In the genomic region with DNA sequence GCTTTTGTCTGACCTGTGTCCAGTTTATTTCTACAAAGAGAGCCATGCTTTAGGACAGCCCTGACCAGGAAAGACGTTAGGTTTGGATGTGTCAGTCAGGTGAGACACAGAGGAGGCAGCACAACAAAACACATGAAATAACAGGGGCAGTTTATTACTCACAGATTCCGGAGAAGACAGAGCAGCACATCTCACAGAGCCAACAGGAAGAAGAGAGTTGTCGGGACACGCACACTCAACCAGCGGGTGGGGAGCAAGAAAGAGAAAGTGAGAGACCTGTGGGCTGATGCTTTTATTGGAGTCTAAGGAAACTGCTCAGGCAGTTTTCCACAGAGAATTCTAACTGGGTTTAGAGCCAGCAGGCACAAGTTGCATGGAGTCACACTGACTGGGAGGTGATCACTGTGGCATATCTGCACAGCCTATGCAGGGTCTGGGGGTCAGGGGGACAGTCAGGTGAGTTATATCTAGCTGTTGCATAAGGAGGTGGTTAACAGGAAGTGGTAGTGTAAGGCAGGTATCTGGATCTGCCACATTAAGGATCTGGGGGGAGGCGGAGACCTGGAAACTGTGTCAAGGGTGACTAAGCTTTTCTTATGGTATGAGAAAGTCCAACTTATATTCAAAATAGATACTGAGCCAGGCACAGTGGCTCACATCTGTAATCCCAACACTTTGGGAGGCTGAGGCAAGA, we compare ENCODE assay signal across 24 cellular contexts. TPM values are rescaled to one million over a fixed set of nuclear protein-coding genes. Genes with fewer than 3 reads are reported as not detected.
DNase-seq lines count a peak whose midpoint lies in the region; ATAC-seq, FAIRE-seq and TF ChIP-seq lines count a peak whose summit lies in the region.
"Had no signal": no experiment of that assay in that cellular context is flagged by ENCODE, and none has a peak within 500 bp of the region (broad histone marks: within the 10 kb centered on the region; RNA-seq: fewer than 3 reads in every experiment).

No MANE protein-coding gene starts in this region.

- H3K9ac ChIP-seq in SK-N-SH (no peak overlapping the region), endothelial cell of umbilical vein (replicated peaks; ENCODE audit: extremely low read depth, insufficient read depth, low read length) (no peak overlapping the region)

- H3K79me2 ChIP-seq in SK-N-SH (ENCODE audit: insufficient read depth) (no peaks in the 10 kb centered on the region), endothelial cell of umbilical vein (ENCODE audit: control insufficient read depth, insufficient read depth, low read length) (no peaks in the 10 kb centered on the region)

- no peak for TF ChIP-seq CTCF in SK-N-SH (IDR thresholded peaks at IDR 0.05)
- TF ChIP-seq CTCF in RWPE1 (conservative IDR thresholded peaks at IDR 0.05; ENCODE audit: low read depth), result no peak
- no peak for TF ChIP-seq CTCF in endothelial cell of umbilical vein (IDR thresholded peaks at IDR 0.05; ENCODE audit: extremely low read depth in 1 of 2, insufficient read depth in 1 of 2, low read depth in 1 of 2, low read length in 2 of 2)
- TF ChIP-seq CTCF in osteocyte (IDR thresholded peaks at IDR 0.05), result no peak
- no peak for TF ChIP-seq CTCF in right lobe of liver (IDR thresholded peaks at IDR 0.05)

- CTCF ChIA-PET in SK-N-SH (lab: Yijun Ruan, JAX) (interaction anchor here (2.6 kb wide), 1 partner anchor 17 kb away, joined by 14 read pairs; no protein-coding TSS in a partner anchor), RWPE1 (lab: Yijun Ruan, JAX) (interaction anchor here (0.6 to 0.7 kb wide), 2 partner anchors 41 to 912 kb away, joined by 3 to 5 read pairs; no protein-coding TSS in a partner anchor), endothelial cell of umbilical vein (lab: Charles Lee) (interaction anchor here (0.8 to 3.8 kb wide), 3 partner anchors 17 to 57 kb away, joined by 3 to 15 read pairs (median 3); no protein-coding TSS in a partner anchor)

- no peaks in the 10 kb centered on the region for H3K36me3 Mint-ChIP-seq in osteocyte (ENCODE audit: unreplicated experiment)
- H3K36me3 Mint-ChIP-seq: activated naive CD4-positive, alpha-beta T cell treated with anti-CD3 and anti-CD28 coated beads, Interleukin-2, amount 10 ng/mL, durations not matched to agents 7 days and 5 days; CD14-positive monocyte had no signal

- H3K27me3 ChIP-seq in SK-N-SH (ENCODE audit: insufficient read depth), result peaks cover 7% of the 10 kb centered on the region; the same call in 1 of the 2 replicates
- peaks cover 0 to 2% of the 10 kb centered on the region in 2 experiments for H3K27me3 ChIP-seq in endothelial cell of umbilical vein (ENCODE audit: control insufficient read depth in 2 of 2, insufficient read depth in 2 of 2, low read length in 2 of 2)
- H3K27me3 ChIP-seq in SJCRH30, result no peaks in the 10 kb centered on the region
- no peaks in the 10 kb centered on the region for H3K27me3 ChIP-seq in right lobe of liver

- no peaks in the 10 kb centered on the region for H3K9me2 ChIP-seq in SK-N-SH

- H4K20me1 ChIP-seq in SK-N-SH (ENCODE audit: insufficient read depth) (no peaks in the 10 kb centered on the region), endothelial cell of umbilical vein (replicated peaks; ENCODE audit: control insufficient read depth, extremely low read depth, insufficient read depth, low read length) (no peaks in the 10 kb centered on the region)

- H3K27ac Mint-ChIP-seq in osteocyte (ENCODE audit: unreplicated experiment), result no peak overlapping the region

- peak overlapping the region in 1 of 2 experiments; percentile 12; a peak in 1 of 4 replicates for H3K4me3 ChIP-seq in SK-N-SH (ENCODE audit: low read depth in 2 of 2, low read length in 1 of 2)
- H3K4me3 ChIP-seq in endothelial cell of umbilical vein (replicated peaks in 1 of 3; ENCODE audit: insufficient read depth in 1 of 3, low read depth in 1 of 3, low read length in 3 of 3), result no peak overlapping the region
- H3K4me3 ChIP-seq in SJCRH30, result no peak overlapping the region
- no peak overlapping the region for H3K4me3 ChIP-seq in right lobe of liver
- H3K4me3 ChIP-seq: thoracic aorta had no signal

- no peak for DNase-seq in SK-N-SH
- peak; percentile 77 for DNase-seq in RWPE1 (ENCODE audit: low spot score)
- DNase-seq in endothelial cell of umbilical vein (ENCODE audit: low read depth, low spot score), result peak; percentile 29
- peak; percentile 34 for DNase-seq in osteocyte (ENCODE audit: extremely low spot score, unreplicated experiment)
- DNase-seq in superior temporal gyrus (ENCODE audit: extremely low spot score), result no peak
- DNase-seq in SJCRH30, result no peak
- no peak for DNase-seq in right lobe of liver
- DNase-seq: activated CD4-positive, alpha-beta T cell treated with anti-CD3 and anti-CD28 coated beads for 4 hours; activated naive CD4-positive, alpha-beta T cell treated with anti-CD3 and anti-CD28 coated beads, Interleukin-2, amount 10 ng/mL, durations not matched to agents 7 days and 5 days; activated T-cell treated with anti-CD3 and anti-CD28 coated beads for 4 hours; effector CD8-positive, alpha-beta T cell; GOT3; mesenchymal stem cell; NCI-H774; RPMI8226; stimulated activated CD4-positive, alpha-beta T cell treated with anti-CD3 and anti-CD28 coated beads, Interleukin-2, amount 100 ng/mL, for 48 hours; T-helper 2 cell had no signal

- H2AFZ ChIP-seq in SK-N-SH (ENCODE audit: low read depth) (no peak overlapping the region), endothelial cell of umbilical vein (ENCODE audit: low read depth, low read length) (no peak overlapping the region)

- H3K9me3 Mint-ChIP-seq in osteocyte (ENCODE audit: unreplicated experiment), result no peaks in the 10 kb centered on the region

- POLR2A ChIA-PET in SK-N-SH (lab: Yijun Ruan, JAX) (no interaction called here), RWPE1 (lab: Yijun Ruan, JAX; ENCODE audit: low non-redundant PET) (no interaction called here), endothelial cell of umbilical vein (lab: Charles Lee) (no interaction called here)

- no peak; the same call in 2 of the 3 replicates for ATAC-seq in SK-N-SH treated with all-trans-retinoic acid at 6 μM for 48 hours
- no peak for ATAC-seq in right lobe of liver
- ATAC-seq: sciatic nerve had no signal

- intact Hi-C loops in endothelial cell of umbilical vein (cut with micrococcal nuclease) (no loop called here), right lobe of liver (cut with DNase I) (no loop called here)

- dilution Hi-C loops in endothelial cell of umbilical vein (cut with MboI; ENCODE audit: extremely low pct_ligation_motif_present, low sequenced_read_pairs), result no loop called here

- peak overlapping the region; percentile 42; the same call in 1 of the 2 replicates for H3K4me2 ChIP-seq in SK-N-SH
- no peak overlapping the region for H3K4me2 ChIP-seq in endothelial cell of umbilical vein (ENCODE audit: insufficient read depth, low read length)

- H3K36me3 ChIP-seq in SK-N-SH (replicated peaks in 1 of 2; ENCODE audit: control insufficient read depth in 1 of 2, insufficient read depth in 2 of 2, low read length in 1 of 2), result no peaks in the 10 kb centered on the region
- H3K36me3 ChIP-seq in endothelial cell of umbilical vein (ENCODE audit: control insufficient read depth in 2 of 2, extremely low read depth in 1 of 2, insufficient read depth in 2 of 2, low read length in 2 of 2), result no peaks in the 10 kb centered on the region
- H3K36me3 ChIP-seq in SJCRH30, result no peaks in the 10 kb centered on the region
- no peaks in the 10 kb centered on the region for H3K36me3 ChIP-seq in right lobe of liver
- H3K36me3 ChIP-seq: thoracic aorta had no signal

- H3K9me3 ChIP-seq in SK-N-SH, result no peaks in the 10 kb centered on the region
- H3K9me3 ChIP-seq in endothelial cell of umbilical vein (replicated peaks; ENCODE audit: control insufficient read depth, insufficient read depth, low read length), result no peaks in the 10 kb centered on the region
- H3K9me3 ChIP-seq in SJCRH30 (replicated peaks), result no peaks in the 10 kb centered on the region
- no peaks in the 10 kb centered on the region for H3K9me3 ChIP-seq in right lobe of liver
- H3K9me3 ChIP-seq: thoracic aorta had no signal

- no peaks in the 10 kb centered on the region for H3K9me1 ChIP-seq in endothelial cell of umbilical vein (replicated peaks; ENCODE audit: control insufficient read depth, extremely low read depth, insufficient read depth, low read length)

- H3K4me3 Mint-ChIP-seq in osteocyte (ENCODE audit: unreplicated experiment), result no peak overlapping the region
- H3K4me3 Mint-ChIP-seq: activated naive CD4-positive, alpha-beta T cell treated with anti-CD3 and anti-CD28 coated beads, Interleukin-2, amount 10 ng/mL, durations not matched to agents 7 days and 5 days; CD14-positive monocyte; neural crest cell had no signal

- peaks cover 8% of the 10 kb centered on the region for H3F3A ChIP-seq in SK-N-SH (replicated peaks; ENCODE audit: insufficient read depth)

- peaks cover 15% of the 10 kb centered on the region for H3K27me3 Mint-ChIP-seq in osteocyte (ENCODE audit: unreplicated experiment)
- H3K27me3 Mint-ChIP-seq: activated naive CD4-positive, alpha-beta T cell treated with anti-CD3 and anti-CD28 coated beads, Interleukin-2, amount 10 ng/mL, durations not matched to agents 7 days and 5 days had no signal

- H3K4me1 Mint-ChIP-seq in osteocyte (ENCODE audit: unreplicated experiment), result no peaks in the 10 kb centered on the region
- H3K4me1 Mint-ChIP-seq: activated naive CD4-positive, alpha-beta T cell treated with anti-CD3 and anti-CD28 coated beads, Interleukin-2, amount 10 ng/mL, durations not matched to agents 7 days and 5 days; CD14-positive monocyte; neural crest cell had no signal

- TF ChIP-seq RAD21 in SK-N-SH (IDR thresholded peaks at IDR 0.05; ENCODE audit: low read length), result no peak

- H3K4me1 ChIP-seq in SK-N-SH (ENCODE audit: control insufficient read depth in 1 of 2, insufficient read depth in 2 of 2, low read depth in 1 of 2, low read length in 1 of 2), result no peaks in the 10 kb centered on the region
- H3K4me1 ChIP-seq in endothelial cell of umbilical vein (ENCODE audit: control insufficient read depth, extremely low read depth, insufficient read depth, low read length), result no peaks in the 10 kb centered on the region
- no peaks in the 10 kb centered on the region for H3K4me1 ChIP-seq in SJCRH30
- H3K4me1 ChIP-seq in right lobe of liver, result no peaks in the 10 kb centered on the region

- no peak for TF ChIP-seq EP300 in SK-N-SH (IDR thresholded peaks at IDR 0.05; ENCODE audit: borderline replicate concordance in 1 of 2, low read depth in 1 of 2, low read length in 1 of 2)

- BruUV-seq in endothelial cell of umbilical vein (replicated peaks; lab: Mats Ljungman, UMichigan), result no TSS peak

- WGBS in SK-N-SH (ENCODE audit: low lambda C conversion rate), result 17% methylated on average over 6 of the region's 6 CpGs
- WGBS in right lobe of liver (ENCODE audit: insufficient coverage, low coverage, low lambda C conversion rate, missing lambda C conversion rate), result 77% methylated on average over 6 of the region's 6 CpGs

- no peak for FAIRE-seq in endothelial cell of umbilical vein (lab: Jason Lieb, UNC)

- no peak overlapping the region for H3K27ac ChIP-seq in SK-N-SH (ENCODE audit: low read depth in 2 of 2, low read length in 1 of 2)
- peak overlapping the region; percentile 85 for H3K27ac ChIP-seq in RWPE1
- H3K27ac ChIP-seq in endothelial cell of umbilical vein (ENCODE audit: insufficient read depth, low read depth, low read length), result no peak overlapping the region
- H3K27ac ChIP-seq in SJCRH30, result no peak overlapping the region
- no peak overlapping the region for H3K27ac ChIP-seq in right lobe of liver
- H3K27ac ChIP-seq: 22Rv1, thoracic aorta had no signal

- TF ChIP-seq POLR2A in endothelial cell of umbilical vein (IDR thresholded peaks at IDR 0.05; ENCODE audit: low read depth, low read length) (no peak), right lobe of liver (IDR thresholded peaks at IDR 0.05) (no peak)

RNA-seq across cellular contexts. Expression of a gene that starts 24.1 kb away (rescaled TPM):
- polyA plus RNA-seq in SK-N-SH (2012; rRNA removed) (not detected in 2 replicates), endothelial cell of umbilical vein (0.06 TPM in 2 replicates)
- polyA plus RNA-seq in SK-N-SH (2012; cell fraction: cytosol; rRNA removed), result not detected in 2 replicates
- polyA plus RNA-seq in SK-N-SH (2012; cell fraction: nucleus; rRNA removed), result not detected in 2 replicates
- total RNA-seq in endothelial cell of umbilical vein (not detected in 2 replicates), osteocyte (not detected in 2 replicates), right lobe of liver (under 1 TPM in 3 of 6 experiments, not detected in 3; 0.14 to 0.31 (median 0.16) TPM)
- polyA plus RNA-seq in endothelial cell of umbilical vein (2011; cell fraction: cytosol; rRNA removed), result not detected in 2 replicates
- polyA plus RNA-seq in endothelial cell of umbilical vein (2011; cell fraction: nucleus; rRNA removed), result 0.25 and 0.50 TPM in 2 replicates
- 0.15 TPM in 1 of 2 replicates, not detected in the other for polyA plus RNA-seq in endothelial cell of umbilical vein (2012)
- 0.74 TPM in 1 of 2 replicates, not detected in the other for polyA minus RNA-seq in endothelial cell of umbilical vein
- not detected for polyA minus RNA-seq in endothelial cell of umbilical vein (2011; cell fraction: cytosol; rRNA and poly(A)+ RNA removed)
- polyA minus RNA-seq in endothelial cell of umbilical vein (2011; cell fraction: nucleus; rRNA and poly(A)+ RNA removed), result 0.24 and 0.38 TPM in 2 replicates
- not detected in 2 replicates for total RNA-seq in SJCRH30 (2014; rRNA removed; shearing (Covaris generic))
- total RNA-seq: fibroblast of villous mesenchyme, neural crest cell, sciatic nerve, thoracic aorta had no signal
- polyA plus RNA-seq: CD14-positive monocyte had no signal

RNA-seq across cellular contexts. Expression of a gene that starts 53.3 kb away (rescaled TPM):
- polyA plus RNA-seq in SK-N-SH (2012; rRNA removed) (1.5 and 1.9 TPM in 2 replicates), endothelial cell of umbilical vein (1.4 and 2.1 TPM in 2 replicates)
- polyA plus RNA-seq in SK-N-SH (2012; cell fraction: cytosol; rRNA removed), result 2.0 and 2.4 TPM in 2 replicates
- 2.8 and 4.7 TPM in 2 replicates for polyA plus RNA-seq in SK-N-SH (2012; cell fraction: nucleus; rRNA removed)
- total RNA-seq in endothelial cell of umbilical vein (8.6 and 8.9 TPM in 2 replicates), osteocyte (7.0 and 8.9 TPM in 2 replicates), right lobe of liver (1 to 10 TPM; 2.4 to 4.1 (median 3.3) TPM)
- 1.9 and 2.0 TPM in 2 replicates for polyA plus RNA-seq in endothelial cell of umbilical vein (2011; cell fraction: cytosol; rRNA removed)
- 3.1 and 4.0 TPM in 2 replicates for polyA plus RNA-seq in endothelial cell of umbilical vein (2011; cell fraction: nucleus; rRNA removed)
- polyA plus RNA-seq in endothelial cell of umbilical vein (2012), result 3.8 and 4.0 TPM in 2 replicates
- polyA minus RNA-seq in endothelial cell of umbilical vein, result 3.6 and 8.4 TPM in 2 replicates
- 3.0 TPM for polyA minus RNA-seq in endothelial cell of umbilical vein (2011; cell fraction: cytosol; rRNA and poly(A)+ RNA removed)
- 2.6 and 10.8 TPM in 2 replicates for polyA minus RNA-seq in endothelial cell of umbilical vein (2011; cell fraction: nucleus; rRNA and poly(A)+ RNA removed)
- 12.3 and 13.9 TPM in 2 replicates for total RNA-seq in SJCRH30 (2014; rRNA removed; shearing (Covaris generic))

RNA-seq across cellular contexts. Expression of a gene that starts 59.7 kb away (rescaled TPM):
- 0.08 and 0.10 TPM in 2 replicates for polyA plus RNA-seq in SK-N-SH (2012; rRNA removed)
- polyA plus RNA-seq in SK-N-SH (2012; cell fraction: cytosol; rRNA removed), result 0.08 TPM in 2 replicates
- polyA plus RNA-seq in SK-N-SH (2012; cell fraction: nucleus; rRNA removed), result 0.05 TPM in 1 of 2 replicates, not detected in the other
- total RNA-seq in endothelial cell of umbilical vein, result 0.35 TPM in 1 of 2 replicates, not detected in the other
- 0.73 and 0.81 TPM in 2 replicates for polyA plus RNA-seq in endothelial cell of umbilical vein
- polyA plus RNA-seq in endothelial cell of umbilical vein (2011; cell fraction: cytosol; rRNA removed), result 0.58 and 0.59 TPM in 2 replicates
- polyA plus RNA-seq in endothelial cell of umbilical vein (2011; cell fraction: nucleus; rRNA removed), result 0.28 and 0.39 TPM in 2 replicates
- 0.78 and 1.4 TPM in 2 replicates for polyA plus RNA-seq in endothelial cell of umbilical vein (2012)
- 0.42 TPM in 1 of 2 replicates, not detected in the other for polyA minus RNA-seq in endothelial cell of umbilical vein
- not detected for polyA minus RNA-seq in endothelial cell of umbilical vein (2011; cell fraction: cytosol; rRNA and poly(A)+ RNA removed)
- polyA minus RNA-seq in endothelial cell of umbilical vein (2011; cell fraction: nucleus; rRNA and poly(A)+ RNA removed), result not detected in 2 replicates
- not detected in 2 replicates for total RNA-seq in osteocyte
- total RNA-seq in SJCRH30 (2014; rRNA removed; shearing (Covaris generic)), result not detected in 2 replicates
- total RNA-seq in right lobe of liver, result 10 to 100 TPM in 3 of 6 experiments, 1 to 10 TPM in 3; 4.4 to 15.2 (median 9.0) TPM
- total RNA-seq: neural crest cell, sciatic nerve, thoracic aorta had no signal

Comparison
In these comparisons a context has a peak if more than half of its experiments do, and no peak if none do; other contexts are left out.
1. DNase-seq: peak in RWPE1 (single experiment), endothelial cell of umbilical vein (single experiment) and osteocyte (single experiment); none in SK-N-SH (single experiment), superior temporal gyrus (single experiment), SJCRH30 (0 of 2) and right lobe of liver (0 of 3).